Comparison of ENCODE assay signal across 9 cellular contexts in the genomic region with DNA sequence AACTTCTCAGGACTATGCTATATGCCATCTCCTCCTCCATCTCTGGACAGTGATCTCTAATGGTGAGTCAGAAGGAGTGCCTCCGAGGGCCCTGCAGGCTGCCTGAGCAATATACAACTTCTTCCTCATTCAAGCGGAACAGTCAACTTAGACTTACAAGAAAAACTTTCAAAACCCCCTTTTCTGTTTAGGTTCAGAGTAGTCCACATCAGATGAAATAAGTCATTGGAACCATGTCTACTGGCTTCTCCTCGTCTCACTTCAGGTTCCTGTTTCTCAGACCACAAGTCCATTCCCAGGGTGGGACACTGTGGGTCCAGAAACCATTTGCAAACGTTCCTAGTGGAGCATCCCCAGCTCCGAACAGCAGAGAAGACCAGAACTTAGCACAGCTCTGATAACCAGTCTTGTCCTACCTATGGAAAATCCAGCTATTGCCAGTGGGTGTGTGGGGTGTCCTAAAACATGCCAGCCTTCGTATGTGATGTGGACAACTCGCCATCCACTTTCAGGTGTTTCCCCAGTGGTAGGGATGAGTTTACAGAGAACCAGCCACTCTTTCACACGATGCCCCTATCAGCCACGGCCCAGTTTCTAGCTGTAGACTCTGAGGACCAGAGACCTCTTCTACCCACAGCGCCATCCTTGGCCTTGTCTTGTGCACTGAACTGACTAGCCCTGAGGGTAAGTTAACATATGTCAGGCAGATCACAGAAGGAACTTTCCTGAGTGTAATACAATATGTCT. TPM values are rescaled to one million over a fixed set of nuclear protein-coding genes. Genes with fewer than 3 reads are reported as not detected.
DNase-seq lines count a peak whose midpoint lies in the region; ATAC-seq and TF ChIP-seq lines count a peak whose summit lies in the region.
"Had no signal": no experiment of that assay in that cellular context is flagged by ENCODE, and none has a peak within 500 bp of the region (broad histone marks: within the 10 kb centered on the region; RNA-seq: fewer than 3 reads in every experiment).

No MANE protein-coding gene starts in this region.

- H3K4me1 Mint-ChIP-seq in activated T-cell treated with anti-CD3 and anti-CD28 coated beads, Interleukin-2, amount 50 U/mL, for 72 hours (ENCODE audit: low read depth), result peaks cover 28% of the 10 kb centered on the region
- peaks cover 63 to 64% of the 10 kb centered on the region in 2 donors for H3K4me1 Mint-ChIP-seq in stimulated activated naive B cell treated with anti-CD40 and anti-IgM and Interleukin-4, amounts not matched to agents 10 μg/mL and 1 μg/mL and 100 μg/mL, for 72 hours
- H3K4me1 Mint-ChIP-seq in chondrocyte (ENCODE audit: low read depth), result no peaks in the 10 kb centered on the region

- no peaks in the 10 kb centered on the region for H3K27me3 Mint-ChIP-seq in activated T-cell treated with anti-CD3 and anti-CD28 coated beads, Interleukin-2, amount 50 U/mL, for 72 hours (ENCODE audit: low read depth)
- no peaks in the 10 kb centered on the region for H3K27me3 Mint-ChIP-seq in stimulated activated naive B cell treated with anti-CD40 and anti-IgM and Interleukin-4, amounts not matched to agents 10 μg/mL and 1 μg/mL and 100 μg/mL, for 72 hours
- no peaks in the 10 kb centered on the region for H3K27me3 Mint-ChIP-seq in chondrocyte (ENCODE audit: low read depth)

- H3K4me3 ChIP-seq in aorta (ENCODE audit: low read length in 2 of 2), result no peak overlapping the region
- H3K4me3 ChIP-seq: cardiac muscle cell had no signal

- H3K4me3 Mint-ChIP-seq in activated T-cell treated with anti-CD3 and anti-CD28 coated beads, Interleukin-2, amount 50 U/mL, for 72 hours, result no peak overlapping the region
- peak overlapping the region; percentile 26 to 44 for H3K4me3 Mint-ChIP-seq in stimulated activated naive B cell treated with anti-CD40 and anti-IgM and Interleukin-4, amounts not matched to agents 10 μg/mL and 1 μg/mL and 100 μg/mL, for 72 hours
- H3K4me3 Mint-ChIP-seq in chondrocyte (ENCODE audit: unreplicated experiment), result no peak overlapping the region

- H3K27me3 ChIP-seq in aorta (ENCODE audit: control insufficient read depth in 1 of 2, insufficient read depth in 2 of 2, low read length in 1 of 2), result no peaks in the 10 kb centered on the region
- H3K27me3 ChIP-seq: cardiac muscle cell had no signal

- no peak overlapping the region for H3K27ac ChIP-seq in aorta (ENCODE audit: low read depth in 1 of 2, low read length in 2 of 2)
- H3K27ac ChIP-seq: cardiac muscle cell had no signal

- no peaks in the 10 kb centered on the region for H3K9me3 Mint-ChIP-seq in activated T-cell treated with anti-CD3 and anti-CD28 coated beads, Interleukin-2, amount 50 U/mL, for 72 hours
- no peaks in the 10 kb centered on the region for H3K9me3 Mint-ChIP-seq in stimulated activated naive B cell treated with anti-CD40 and anti-IgM and Interleukin-4, amounts not matched to agents 10 μg/mL and 1 μg/mL and 100 μg/mL, for 72 hours
- peaks cover 18% of the 10 kb centered on the region for H3K9me3 Mint-ChIP-seq in chondrocyte (ENCODE audit: low read depth)

- no peaks in the 10 kb centered on the region for H3K36me3 ChIP-seq in aorta (ENCODE audit: control insufficient read depth in 1 of 2, insufficient read depth in 2 of 2, low read length in 1 of 2)
- H3K36me3 ChIP-seq: cardiac muscle cell had no signal

- 72 to 89% methylated on average over 10 of the region's 10 CpGs for WGBS in aorta, 2 donors

- peak overlapping the region; percentile 38 for H3K27ac Mint-ChIP-seq in activated T-cell treated with anti-CD3 and anti-CD28 coated beads, Interleukin-2, amount 50 U/mL, for 72 hours
- peak overlapping the region; percentile 94 for H3K27ac Mint-ChIP-seq in stimulated activated naive B cell treated with anti-CD40 and anti-IgM and Interleukin-4, amounts not matched to agents 10 μg/mL and 1 μg/mL and 100 μg/mL, for 72 hours
- H3K27ac Mint-ChIP-seq in chondrocyte (ENCODE audit: unreplicated experiment), result no peak overlapping the region

- peaks cover 23 to 58% of the 10 kb centered on the region in 2 donors for H3K36me3 Mint-ChIP-seq in activated T-cell treated with anti-CD3 and anti-CD28 coated beads, Interleukin-2, amount 50 U/mL, for 72 hours (ENCODE audit: insufficient read depth in 2 of 2)
- peaks cover 33 to 73% of the 10 kb centered on the region in 2 donors for H3K36me3 Mint-ChIP-seq in stimulated activated naive B cell treated with anti-CD40 and anti-IgM and Interleukin-4, amounts not matched to agents 10 μg/mL and 1 μg/mL and 100 μg/mL, for 72 hours
- H3K36me3 Mint-ChIP-seq in chondrocyte (ENCODE audit: low read depth), result peaks cover 13% of the 10 kb centered on the region

- no peak for TF ChIP-seq CTCF in chondrocyte (IDR thresholded peaks at IDR 0.05)

- ATAC-seq in activated T-cell treated with anti-CD3 and anti-CD28 coated beads, Interleukin-2, amount 50 U/mL, for 72 hours (replicated peaks in 1 of 2), result peak; percentile 28 to 39
- ATAC-seq in HG02852 (IDR thresholded peaks at IDR 0.05; ENCODE audit: unreplicated experiment) (peak; percentile 80), aorta (ENCODE audit: low FRiP score) (no peak)
- peak; percentile 78 to 83 for ATAC-seq in stimulated activated naive B cell treated with anti-CD40 and anti-IgM and Interleukin-4, amounts not matched to agents 10 μg/mL and 1 μg/mL and 100 μg/mL, for 72 hours (replicated peaks)

- DNase-seq in activated T-cell treated with anti-CD3 and anti-CD28 coated beads, Interleukin-2, amount 50 U/mL, for 72 hours, result no peak
- DNase-seq in activated T-cell treated with anti-CD3 and anti-CD28 coated beads for 4 hours (no peak), NOMO-1 treated with DMSO at 0.1 percent for 48 hours (lab: John Stamatoyannopoulos, UW; ENCODE audit: unreplicated experiment) (peak; percentile 73), aorta (no peak), chondrocyte (ENCODE audit: low spot score) (no peak), Ammon's horn (ENCODE audit: low spot score) (no peak)
- DNase-seq in stimulated activated naive B cell treated with anti-CD40 and anti-IgM and Interleukin-4, amounts not matched to agents 10 μg/mL and 1 μg/mL and 100 μg/mL, for 72 hours, result peak; percentile 61

- intact Hi-C loops in aorta (cut with DNase I), result no loop called here

- H3K4me1 ChIP-seq in aorta (ENCODE audit: control insufficient read depth in 1 of 2, insufficient read depth in 2 of 2, low read length in 2 of 2), result no peaks in the 10 kb centered on the region

- no peaks in the 10 kb centered on the region for H3K9me3 ChIP-seq in aorta (ENCODE audit: control insufficient read depth, low read length)

RNA-seq across cellular contexts. Expression of a gene that starts 32.7 kb away (rescaled TPM):
- 10 to 100 TPM; 15.9 to 18.8 TPM for total RNA-seq in activated T-cell treated with anti-CD3 and anti-CD28 coated beads, Interleukin-2, amount 50 U/mL, for 72 hours
- total RNA-seq in aorta (1 to 10 TPM; 8.4 to 8.9 TPM), chondrocyte (7.8 to 8.3 TPM (median 8.0 TPM) in 3 replicates)
- 1 to 10 TPM; 1.5 to 5.3 TPM for polyA plus RNA-seq in aorta

RNA-seq across cellular contexts. Expression of a gene that starts 54.1 kb away (rescaled TPM):
- total RNA-seq in activated T-cell treated with anti-CD3 and anti-CD28 coated beads, Interleukin-2, amount 50 U/mL, for 72 hours, result 100 to 1,000 TPM; 183 to 275 TPM
- 10 to 100 TPM; 19.0 to 23.7 TPM for total RNA-seq in aorta
- 1 to 10 TPM; 4.5 to 6.4 TPM for polyA plus RNA-seq in aorta
- 29.0 to 32.5 TPM (median 29.1 TPM) in 3 replicates for total RNA-seq in chondrocyte

Comparison
In these comparisons a context has a peak if more than half of its experiments do, and no peak if none do; other contexts are left out.
1. DNase-seq: peak in NOMO-1 treated with DMSO at 0.1 percent for 48 hours (single experiment) and stimulated activated naive B cell treated with anti-CD40 and anti-IgM and Interleukin-4, amounts not matched to agents 10 μg/mL and 1 μg/mL and 100 μg/mL, for 72 hours (single experiment); none in activated T-cell treated with anti-CD3 and anti-CD28 coated beads, Interleukin-2, amount 50 U/mL, for 72 hours (0 of 2), activated T-cell treated with anti-CD3 and anti-CD28 coated beads for 4 hours (single experiment), aorta (0 of 2), chondrocyte (single experiment) and Ammon's horn (single experiment).
2. H3K4me3 Mint-ChIP-seq: peak in stimulated activated naive B cell treated with anti-CD40 and anti-IgM and Interleukin-4, amounts not matched to agents 10 μg/mL and 1 μg/mL and 100 μg/mL, for 72 hours (2 of 2); none in activated T-cell treated with anti-CD3 and anti-CD28 coated beads, Interleukin-2, amount 50 U/mL, for 72 hours (0 of 2) and chondrocyte (single experiment).